8 cellular contexts compared by ENCODE assay signal in the genomic region with DNA sequence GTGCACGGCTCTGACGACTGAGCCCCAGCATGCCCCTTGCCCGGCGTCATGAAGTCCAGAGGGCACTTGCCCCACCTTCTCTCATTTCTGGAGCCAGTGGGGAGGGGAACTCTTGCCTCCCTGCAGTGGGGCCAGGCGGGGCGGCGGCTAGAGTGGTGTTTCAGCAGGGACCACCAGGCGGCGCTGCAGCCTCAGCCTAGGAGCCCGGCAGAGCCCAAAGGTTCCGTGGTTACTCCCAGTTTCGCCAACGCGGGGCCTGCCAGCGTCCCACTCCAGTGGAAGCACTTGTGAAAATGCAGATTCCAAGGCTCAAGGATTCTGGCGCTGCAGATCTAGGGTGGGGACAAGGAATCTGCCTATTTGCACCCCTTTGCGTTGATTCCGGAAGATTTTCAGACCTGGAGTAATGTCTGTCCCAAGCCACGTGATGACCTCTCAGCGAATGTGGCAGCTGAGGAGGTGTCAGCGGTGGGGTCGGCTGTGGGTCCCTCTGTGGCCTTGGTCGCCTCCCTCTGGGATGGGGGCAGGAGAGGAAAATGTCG. TPM values are rescaled to one million over a fixed set of nuclear protein-coding genes. Genes with fewer than 3 reads are reported as not detected.
DNase-seq lines count a peak whose midpoint lies in the region; ATAC-seq and TF ChIP-seq lines count a peak whose summit lies in the region.

No MANE protein-coding gene starts in this region.

- no peak overlapping the region for H3K27ac ChIP-seq in ovary

- H3K9me3 Mint-ChIP-seq in activated naive CD4-positive, alpha-beta T cell treated with anti-CD3 and anti-CD28 coated beads, Interleukin-2, amount 50 U/mL, for 72 hours = no peaks in the 10 kb centered on the region

- no peak overlapping the region for H3K4me3 ChIP-seq in GM06990 (replicated peaks; ENCODE audit: low read depth, low read length)
- no peak overlapping the region for H3K4me3 ChIP-seq in ovary

- peak; percentile 40 to 42 for ATAC-seq in activated naive CD4-positive, alpha-beta T cell treated with anti-CD3 and anti-CD28 coated beads, Interleukin-2, amount 50 U/mL, for 72 hours
- ATAC-seq in Right ventricle myocardium inferior (peak; percentile 71), HG02623 (IDR thresholded peaks at IDR 0.05; ENCODE audit: unreplicated experiment) (no peak), GM18502 (IDR thresholded peaks at IDR 0.05; ENCODE audit: poor library complexity, unreplicated experiment) (no peak)

- TF ChIP-seq EP300 in ovary (IDR thresholded peaks at IDR 0.05) = no peak

- no peaks in the 10 kb centered on the region for H3K9me3 ChIP-seq in ovary

- no peak for TF ChIP-seq POLR2A in ovary (IDR thresholded peaks at IDR 0.05)

- no peaks in the 10 kb centered on the region for H3K27me3 ChIP-seq in GM06990 (replicated peaks; ENCODE audit: control insufficient read depth, insufficient read depth, low read length)
- no peaks in the 10 kb centered on the region for H3K27me3 ChIP-seq in ovary

- DNase-seq in GM06990 (ENCODE audit: extremely low read depth, insufficient read length) = peak; percentile 46
- peak; percentile 73 for DNase-seq in KBM-7
- DNase-seq in SHP77 treated with DMSO at 0.1 percent for 48 hours (lab: John Stamatoyannopoulos, UW) = peak; percentile 17
- peak; percentile 61 to 73 for DNase-seq in activated naive CD4-positive, alpha-beta T cell treated with anti-CD3 and anti-CD28 coated beads, Interleukin-2, amount 50 U/mL, for 72 hours (ENCODE audit: low spot score in 2 of 2)
- DNase-seq in Right ventricle myocardium inferior (ENCODE audit: missing footprints) = peak; percentile 89
- DNase-seq in ovary = peak; percentile 61 to 86 (median 80)

- H3K36me3 ChIP-seq in GM06990 (ENCODE audit: control insufficient read depth, insufficient read depth, low read length) (peaks cover 34% of the 10 kb centered on the region), ovary (no peaks in the 10 kb centered on the region)

- WGBS in ovary, 3 donors = 14 to 23% (median 21%) methylated on average over 19 to 24 of the region's 24 CpGs

- no peaks in the 10 kb centered on the region for H3K4me1 ChIP-seq in ovary (ENCODE audit: insufficient read depth)

- TF ChIP-seq CTCF in GM06990 (IDR thresholded peaks at IDR 0.05; ENCODE audit: insufficient read depth, low read length, poor library complexity, severe bottlenecking) = peak; percentile 89
- peak; percentile 88 to 96 (median 92) for TF ChIP-seq CTCF in ovary (IDR thresholded peaks at IDR 0.05)

- H3K36me3 Mint-ChIP-seq in activated naive CD4-positive, alpha-beta T cell treated with anti-CD3 and anti-CD28 coated beads, Interleukin-2, amount 50 U/mL, for 72 hours = peaks cover 6 to 12% of the 10 kb centered on the region in 2 donors

- intact Hi-C loops in Right ventricle myocardium inferior (cut with DNase I) = loop anchor here (1.0 kb wide), 2 partner anchors 273 to 290 kb away; no protein-coding TSS in a partner anchor
- intact Hi-C loops in ovary (cut with DNase I) = loop anchor here (2.0 to 10.0 kb wide), 7 partner anchors 104 to 484 kb away; a partner anchor contains a TSS

- H3K27ac Mint-ChIP-seq in activated naive CD4-positive, alpha-beta T cell treated with anti-CD3 and anti-CD28 coated beads, Interleukin-2, amount 50 U/mL, for 72 hours = peak overlapping the region in 1 of 2 donors; percentile 66

- in situ Hi-C loops in KBM-7 (cut with MboI; ENCODE audit: low pct_unique_long_range_greater_than_20kb, low sequenced_read_pairs) = loop anchor here (10.0 kb wide), 1 partner anchor 294 kb away; no protein-coding TSS in a partner anchor

RNA-seq across cellular contexts. Expression of a gene that starts 55.7 kb away (rescaled TPM):
- total RNA-seq in activated naive CD4-positive, alpha-beta T cell treated with anti-CD3 and anti-CD28 coated beads, Interleukin-2, amount 50 U/mL, for 72 hours = 100 to 1,000 TPM; 270 to 324 TPM
- 47.7 TPM for total RNA-seq in Right ventricle myocardium inferior
- 10 to 100 TPM in 6 of 7 donors, 1 to 10 TPM in 1; 6.9 to 74.9 (median 39.1) TPM for total RNA-seq in ovary
- 10 to 100 TPM; 15.6 to 28.3 TPM for polyA plus RNA-seq in ovary

Comparison
In these comparisons a context has a peak if more than half of its experiments do, and no peak if none do; other contexts are left out.
1. DNase-seq: peak in every context shown above with its lines; median percentile 89 in Right ventricle myocardium inferior; 80 in ovary; 73 in KBM-7; 67 in activated naive CD4-positive, alpha-beta T cell treated with anti-CD3 and anti-CD28 coated beads, Interleukin-2, amount 50 U/mL, for 72 hours; 46 in GM06990; 17 in SHP77 treated with DMSO at 0.1 percent for 48 hours.
2. ATAC-seq: peak in activated naive CD4-positive, alpha-beta T cell treated with anti-CD3 and anti-CD28 coated beads, Interleukin-2, amount 50 U/mL, for 72 hours (2 of 2) and Right ventricle myocardium inferior (single experiment); none in HG02623 (single experiment) and GM18502 (single experiment).